In the genomic region with DNA sequence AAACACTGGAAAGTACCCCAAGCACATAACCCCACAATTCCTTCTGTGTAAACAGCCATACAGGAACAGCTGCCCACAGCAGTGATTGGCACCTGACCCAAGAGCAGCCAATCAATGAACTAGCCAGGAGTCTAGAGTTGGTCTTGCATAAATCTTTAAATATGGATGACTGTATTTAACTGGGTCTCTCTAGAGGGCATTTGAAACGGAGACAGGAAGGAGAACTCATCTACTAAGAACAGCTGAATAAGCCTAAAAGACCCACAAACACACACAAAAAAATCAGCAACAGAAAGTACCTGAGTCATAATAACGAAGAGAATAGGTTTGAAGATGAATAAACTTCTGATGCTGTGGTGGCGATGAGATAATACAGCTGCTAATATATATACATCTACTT, we compare ENCODE assay signal across 11 cellular contexts. TPM values are rescaled to one million over a fixed set of nuclear protein-coding genes. Genes with fewer than 3 reads are reported as not detected.
A peak's percentile ranks its signal among the peaks of the same experiment; 100 is the strongest.
DNase-seq lines count a peak whose midpoint lies in the region; ATAC-seq and TF ChIP-seq lines count a peak whose summit lies in the region.
"Had no signal": no experiment of that assay in that cellular context is flagged by ENCODE, and none has a peak within 500 bp of the region (broad histone marks: within the 10 kb centered on the region; RNA-seq: fewer than 3 reads in every experiment).

No MANE protein-coding gene starts in this region.

- ATAC-seq in GM21528 (IDR thresholded peaks at IDR 0.05; ENCODE audit: low FRiP score, unreplicated experiment): peak; percentile 49
- ATAC-seq in HG03432 (IDR thresholded peaks at IDR 0.05; ENCODE audit: unreplicated experiment): peak; percentile 74
- ATAC-seq: Panc1 had no signal

- peaks cover 10% of the 10 kb centered on the region for H3K9me3 Mint-ChIP-seq in activated CD4-positive, alpha-beta T cell treated with anti-CD3 and anti-CD28 coated beads, Interleukin-2, amount 10 ng/mL, durations not matched to agents 7 days and 5 days

- CTCF ChIA-PET in activated CD4-positive, alpha-beta T cell treated with anti-CD3 and anti-CD28 coated beads, Interleukin-2, amount 10 ng/mL, durations not matched to agents 7 days and 5 days (lab: Charles Lee): interaction anchor here (0.6 to 1.8 kb wide), 10 partner anchors 12 to 192 kb away, joined by 3 to 5 read pairs (median 3); a partner anchor contains a TSS

- peaks cover 20% of the 10 kb centered on the region for H3K4me1 Mint-ChIP-seq in activated CD4-positive, alpha-beta T cell treated with anti-CD3 and anti-CD28 coated beads, Interleukin-2, amount 10 ng/mL, durations not matched to agents 7 days and 5 days

- no peaks in the 10 kb centered on the region for H3K27me3 Mint-ChIP-seq in activated CD4-positive, alpha-beta T cell treated with anti-CD3 and anti-CD28 coated beads, Interleukin-2, amount 10 ng/mL, durations not matched to agents 7 days and 5 days
- H3K27me3 Mint-ChIP-seq: naive B cell had no signal

- no peak for DNase-seq in activated CD4-positive, alpha-beta T cell treated with anti-CD3 and anti-CD28 coated beads, Interleukin-2, amount 10 ng/mL, durations not matched to agents 7 days and 5 days
- DNase-seq in activated CD4-positive, alpha-beta T cell treated with anti-CD3 and anti-CD28 coated beads for 1 hour: no peak
- DNase-seq in myocyte (ENCODE audit: low read depth): peak; percentile 60
- no peak for DNase-seq in OCI-M2 (lab: John Stamatoyannopoulos, UW; ENCODE audit: unreplicated experiment)
- no peak for DNase-seq in NCI-H2227 treated with DMSO at 0.1 percent for 48 hours (lab: John Stamatoyannopoulos, UW)
- no peak for DNase-seq in erythroblast (lab: John Stamatoyannopoulos, UW)
- DNase-seq: naive B cell, upper lobe of left lung had no signal

- POLR2A ChIA-PET in activated CD4-positive, alpha-beta T cell treated with anti-CD3 and anti-CD28 coated beads, Interleukin-2, amount 10 ng/mL, durations not matched to agents 7 days and 5 days (lab: Charles Lee): no interaction called here

- peak overlapping the region; percentile 54 for H3K27ac Mint-ChIP-seq in activated CD4-positive, alpha-beta T cell treated with anti-CD3 and anti-CD28 coated beads, Interleukin-2, amount 10 ng/mL, durations not matched to agents 7 days and 5 days

- TF ChIP-seq POLR2A in erythroblast (IDR thresholded peaks at IDR 0.05; ENCODE audit: low read length): no peak

- H3K36me3 Mint-ChIP-seq in activated CD4-positive, alpha-beta T cell treated with anti-CD3 and anti-CD28 coated beads, Interleukin-2, amount 10 ng/mL, durations not matched to agents 7 days and 5 days (ENCODE audit: low read depth): peaks cover 20% of the 10 kb centered on the region

- H3K4me3 Mint-ChIP-seq in activated CD4-positive, alpha-beta T cell treated with anti-CD3 and anti-CD28 coated beads, Interleukin-2, amount 10 ng/mL, durations not matched to agents 7 days and 5 days: no peak overlapping the region
- H3K4me3 Mint-ChIP-seq: naive B cell had no signal

RNA-seq across cellular contexts. Expression of a gene that starts 49.0 kb away (rescaled TPM):
- 10 to 100 TPM; 38.6 to 40.5 TPM for total RNA-seq in activated CD4-positive, alpha-beta T cell treated with anti-CD3 and anti-CD28 coated beads, Interleukin-2, amount 10 ng/mL, durations not matched to agents 7 days and 5 days
- total RNA-seq in myocyte: 19.7 and 24.0 TPM in 2 replicates
- polyA plus RNA-seq in myocyte (2012): 9.7 TPM
